Comparison of ENCODE assay signal across 10 cellular contexts in the genomic region with DNA sequence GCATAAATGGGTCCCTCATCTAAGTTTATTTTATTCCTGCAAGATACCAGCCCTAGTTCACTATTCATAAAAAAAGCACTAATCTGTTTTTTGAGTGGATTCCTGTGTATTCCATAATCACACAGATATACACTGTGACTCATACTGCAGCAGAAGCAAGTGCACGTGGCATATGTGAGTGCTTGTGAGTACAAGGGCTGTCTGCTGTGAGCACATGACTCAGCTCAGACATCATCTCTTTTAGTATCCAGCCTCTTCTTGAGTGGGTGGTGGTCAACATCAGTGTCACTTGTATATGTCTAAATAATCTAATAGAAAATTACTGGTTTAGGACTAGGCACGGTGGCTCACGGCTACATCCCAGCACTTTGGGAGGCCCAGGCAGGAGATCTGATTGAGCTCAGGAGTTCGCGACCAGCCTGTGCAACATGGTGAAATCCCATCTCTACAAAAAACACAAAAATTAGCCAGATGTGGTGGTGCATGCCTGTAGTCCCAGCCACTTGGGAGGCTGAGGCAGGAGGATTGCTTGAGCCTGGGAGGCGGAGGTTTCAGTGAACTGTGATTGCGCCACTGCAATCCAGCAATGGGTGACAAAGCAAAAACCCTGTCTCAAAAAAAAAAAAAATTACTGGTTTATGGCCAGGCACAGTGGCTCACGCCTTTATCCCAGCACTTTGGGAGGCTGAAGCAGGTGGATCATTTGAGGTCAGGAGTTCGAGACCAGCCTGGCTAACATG. TPM values are rescaled to one million over a fixed set of nuclear protein-coding genes. Genes with fewer than 3 reads are reported as not detected.
DNase-seq lines count a peak whose midpoint lies in the region; ATAC-seq and TF ChIP-seq lines count a peak whose summit lies in the region.
"Had no signal": no experiment of that assay in that cellular context is flagged by ENCODE, and none has a peak within 500 bp of the region (broad histone marks: within the 10 kb centered on the region; RNA-seq: fewer than 3 reads in every experiment).

No MANE protein-coding gene starts in this region.

- BruUV-seq in PC-9 (replicated peaks; lab: Mats Ljungman, UMichigan): no TSS peak

- POLR2A ChIA-PET in PC-9 (lab: Charles Lee; ENCODE audit: unreplicated experiment): no interaction called here

- no peaks in the 10 kb centered on the region for H3K9me3 ChIP-seq in PC-9 (ENCODE audit: insufficient read depth, low read depth)
- no peaks in the 10 kb centered on the region for H3K9me3 ChIP-seq in osteoblast (ENCODE audit: low read depth, low read length)

- no peaks in the 10 kb centered on the region for H3K9me2 ChIP-seq in PC-9 (ENCODE audit: insufficient read depth)

- H3K79me2 ChIP-seq in PC-9 (ENCODE audit: low read depth) (no peaks in the 10 kb centered on the region), osteoblast (ENCODE audit: insufficient read depth, low read length) (no peaks in the 10 kb centered on the region)

- H3K27me3 ChIP-seq in PC-9 (ENCODE audit: insufficient read depth, low read depth) (no peaks in the 10 kb centered on the region), osteoblast (ENCODE audit: insufficient read depth, low read length) (no peaks in the 10 kb centered on the region)

- no peaks in the 10 kb centered on the region for H3F3A ChIP-seq in PC-9 (ENCODE audit: insufficient read depth, low read depth)

- ATAC-seq in HG03378 (IDR thresholded peaks at IDR 0.05; ENCODE audit: unreplicated experiment) (no peak), HG03439 (IDR thresholded peaks at IDR 0.05; ENCODE audit: unreplicated experiment) (no peak)
- ATAC-seq: activated T-cell treated with anti-CD3 and anti-CD28 coated beads, Interleukin-2, amount 50 U/mL, for 4 hours had no signal

- CTCF ChIA-PET in PC-9 (lab: Charles Lee): no interaction called here

- no peaks in the 10 kb centered on the region for H3K4me1 ChIP-seq in PC-9 (replicated peaks; ENCODE audit: insufficient read depth)
- peaks cover 15% of the 10 kb centered on the region for H3K4me1 ChIP-seq in osteoblast (ENCODE audit: insufficient read depth, low read length)

- DNase-seq in COLO829 (ENCODE audit: low spot score) (peak; percentile 98), PC-9 (no peak), epithelial cell of esophagus (ENCODE audit: low read depth) (peak; percentile 90), osteoblast (ENCODE audit: insufficient read length, low spot score, missing footprints) (peak; percentile 99), NCI-H510A treated with DMSO at 0.1 percent for 48 hours (lab: John Stamatoyannopoulos, UW) (no peak)
- DNase-seq in activated CD8-positive, alpha-beta memory T cell treated with anti-CD3 and anti-CD28 coated beads, Interleukin-2, amount 50 U/mL, for 48 hours: no peak
- DNase-seq: activated T-cell treated with anti-CD3 and anti-CD28 coated beads, Interleukin-2, amount 50 U/mL, for 4 hours; NCI-H1694 had no signal

- peak overlapping the region; percentile 32; the same call in 1 of the 2 replicates for H3K27ac ChIP-seq in PC-9
- H3K27ac ChIP-seq in osteoblast (ENCODE audit: low read depth, low read length): peak overlapping the region; percentile 74

- H3K36me3 ChIP-seq in PC-9 (ENCODE audit: low read depth) (no peaks in the 10 kb centered on the region), osteoblast (ENCODE audit: insufficient read depth, low read length) (peaks cover 19% of the 10 kb centered on the region)

- no peak overlapping the region for H3K4me3 ChIP-seq in PC-9
- H3K4me3 ChIP-seq in epithelial cell of esophagus (ENCODE audit: low read length): no peak overlapping the region
- no peak overlapping the region for H3K4me3 ChIP-seq in osteoblast (ENCODE audit: insufficient read depth, low read length)

- H3K4me2 ChIP-seq in PC-9: no peak overlapping the region
- H3K4me2 ChIP-seq in osteoblast (ENCODE audit: insufficient read depth, low read length): peak overlapping the region; percentile 6

- H4K20me1 ChIP-seq in PC-9 (ENCODE audit: insufficient read depth): no peaks in the 10 kb centered on the region
- H4K20me1 ChIP-seq in osteoblast (ENCODE audit: insufficient read depth, low read length): peaks cover 9% of the 10 kb centered on the region

- TF ChIP-seq CTCF in PC-9 (conservative IDR thresholded peaks at IDR 0.05) (no peak), epithelial cell of esophagus (IDR thresholded peaks at IDR 0.05; ENCODE audit: insufficient read depth, low read depth, low read length, missing control alignments) (no peak), osteoblast (IDR thresholded peaks at IDR 0.05; ENCODE audit: extremely low read depth, low read depth, low read length) (no peak)

- intact Hi-C loops in PC-9 (cut with micrococcal nuclease; ENCODE audit: unreplicated experiment): no loop called here

- H2AFZ ChIP-seq in PC-9: no peak overlapping the region
- no peak overlapping the region for H2AFZ ChIP-seq in osteoblast (ENCODE audit: low read length)

RNA-seq across cellular contexts. Expression of gene NIPA2, which starts 49.8 kb away (rescaled TPM):
- total RNA-seq in PC-9 (2021): 48.4 and 65.6 TPM in 2 replicates
- 49.8 and 50.3 TPM in 2 replicates for total RNA-seq in osteoblast

Comparison
In these comparisons a context has a peak if more than half of its experiments do, and no peak if none do; other contexts are left out.
1. DNase-seq: peak in COLO829 (single experiment), epithelial cell of esophagus (single experiment) and osteoblast (single experiment); none in PC-9 (0 of 2), activated CD8-positive, alpha-beta memory T cell treated with anti-CD3 and anti-CD28 coated beads, Interleukin-2, amount 50 U/mL, for 48 hours (single experiment) and NCI-H510A treated with DMSO at 0.1 percent for 48 hours (single experiment).